20 cellular contexts compared by ENCODE assay signal in genomic region chr7:2081526-2082356, GRCh38.
DNase-seq lines count a peak whose midpoint lies in the region; ATAC-seq, FAIRE-seq and TF ChIP-seq lines count a peak whose summit lies in the region.
"Had no signal": no experiment of that assay in that cellular context is flagged by ENCODE, and none has a peak within 500 bp of the region (broad histone marks: within the 10 kb centered on the region; RNA-seq: fewer than 3 reads in every experiment).

No MANE protein-coding gene starts in this region.

- no peak for TF ChIP-seq RAD21 in H1 (IDR thresholded peaks at IDR 0.05 in 1 of 2, conservative IDR thresholded peaks at IDR 0.05 in 1 of 2; ENCODE audit: low read depth in 2 of 2, low read length in 2 of 2)

- no peak overlapping the region for H2AK5ac ChIP-seq in H1 (ENCODE audit: low read depth, low read length)
- peak overlapping the region; percentile 98 for H2AK5ac ChIP-seq in neuronal stem cell (ENCODE audit: low read depth, low read length)

- H3K14ac ChIP-seq in H1 (ENCODE audit: insufficient read length) (no peak overlapping the region), neuronal stem cell (ENCODE audit: low read length) (peak overlapping the region; percentile 75)

- peaks cover 11% of the 10 kb centered on the region for H3K36me3 Mint-ChIP-seq in CD4-positive, CD25-positive, alpha-beta regulatory T cell
- H3K36me3 Mint-ChIP-seq in T-helper 17 cell (ENCODE audit: low read depth) = peaks cover 6% of the 10 kb centered on the region

- no peak for DNase-seq in CD4-positive, CD25-positive, alpha-beta regulatory T cell
- no peak for DNase-seq in H1 (ENCODE audit: low read depth in 1 of 2, low spot score in 2 of 2)
- DNase-seq in neuronal stem cell (ENCODE audit: low spot score) = no peak
- no peak for DNase-seq in T-helper 17 cell
- DNase-seq: activated naive CD8-positive, alpha-beta T cell treated with anti-CD3 and anti-CD28 coated beads for 36 hours; DMS53; heart right ventricle; NCI-H1048; NCI-H187 treated with DMSO at 0.1 percent for 48 hours; NCI-H446; RPMI8226; stimulated activated naive B cell treated with anti-CD40 and anti-IgM and Interleukin-4, amounts not matched to agents 10 μg/mL and 1 μg/mL and 100 μg/mL, for 72 hours had no signal

- no peak overlapping the region for H4K5ac ChIP-seq in H1 (ENCODE audit: insufficient read length, low read depth, low read length)

- FAIRE-seq in H1 (lab: Jason Lieb, UNC) = no peak
- FAIRE-seq: pancreas had no signal

- peak overlapping the region in 2 of 3 donors; percentile 67 to 85 for H3K27ac Mint-ChIP-seq in CD4-positive, CD25-positive, alpha-beta regulatory T cell
- H3K27ac Mint-ChIP-seq in T-helper 17 cell = no peak overlapping the region
- H3K27ac Mint-ChIP-seq: activated naive CD8-positive, alpha-beta T cell treated with anti-CD3 and anti-CD28 coated beads for 36 hours had no signal

- peaks cover 0 to 5% of the 10 kb centered on the region in 2 experiments for H4K20me1 ChIP-seq in H1 (replicated peaks in 1 of 2; ENCODE audit: control insufficient read depth in 1 of 2, insufficient read depth in 2 of 2, low read length in 2 of 2)

- H3K56ac ChIP-seq in H1 (replicated peaks; ENCODE audit: insufficient read length, low read depth, low read length) = no peak overlapping the region

- no peak overlapping the region for H3K4ac ChIP-seq in H1 (replicated peaks; ENCODE audit: insufficient read length, low read depth, low read length)
- no peak overlapping the region for H3K4ac ChIP-seq in neuronal stem cell (ENCODE audit: low read length)

- H3K23ac ChIP-seq in H1 (ENCODE audit: insufficient read length) (no peak overlapping the region), neuronal stem cell (ENCODE audit: low read depth, low read length, poor library complexity) (no peak overlapping the region)

- peaks cover 0 to 34% (median 4%) of the 10 kb centered on the region in 4 donors for H3K4me1 Mint-ChIP-seq in CD4-positive, CD25-positive, alpha-beta regulatory T cell
- H3K4me1 Mint-ChIP-seq in T-helper 17 cell = peaks cover 13% of the 10 kb centered on the region

- H3K27me3 Mint-ChIP-seq in CD4-positive, CD25-positive, alpha-beta regulatory T cell = no peaks in the 10 kb centered on the region
- no peaks in the 10 kb centered on the region for H3K27me3 Mint-ChIP-seq in T-helper 17 cell
- H3K27me3 Mint-ChIP-seq: activated naive CD8-positive, alpha-beta T cell treated with anti-CD3 and anti-CD28 coated beads for 36 hours; stimulated activated naive B cell treated with anti-CD40 and anti-IgM and Interleukin-4, amounts not matched to agents 10 μg/mL and 1 μg/mL and 100 μg/mL, for 72 hours had no signal

- H2AFZ ChIP-seq in H1 (ENCODE audit: low read length) = no peak overlapping the region
- no peak overlapping the region for H2AFZ ChIP-seq in neuronal stem cell (ENCODE audit: low read length)

- H2BK120ac ChIP-seq in H1 (replicated peaks; ENCODE audit: low read depth, low read length) (no peak overlapping the region), neuronal stem cell (ENCODE audit: low read depth, low read length) (no peak overlapping the region)

- H4K8ac ChIP-seq in H1 (ENCODE audit: extremely low read depth, insufficient read depth, low read length) (peak overlapping the region; percentile 28; the same call in 1 of the 2 replicates), neuronal stem cell (ENCODE audit: low read depth, low read length) (no peak overlapping the region)

- H2BK15ac ChIP-seq in H1 (ENCODE audit: low read length) (no peak overlapping the region), neuronal stem cell (ENCODE audit: low read length) (no peak overlapping the region)

- no peaks in the 10 kb centered on the region for H3K36me3 ChIP-seq in CD4-positive, CD25-positive, alpha-beta regulatory T cell (ENCODE audit: control insufficient read depth, insufficient read depth, low read length)
- H3K36me3 ChIP-seq in HUES6 (ENCODE audit: control insufficient read depth, insufficient read depth, low read length) = peaks cover 12% of the 10 kb centered on the region; the same call in 1 of the 2 replicates
- no peaks in the 10 kb centered on the region for H3K36me3 ChIP-seq in H1 (ENCODE audit: control insufficient read depth in 2 of 4, insufficient read depth in 4 of 4, low read length in 3 of 4)
- H3K36me3 ChIP-seq in neuronal stem cell (replicated peaks in 1 of 2; ENCODE audit: control insufficient read depth in 2 of 2, insufficient read depth in 2 of 2, low read length in 2 of 2) = peaks cover 2 to 5% of the 10 kb centered on the region in 2 donors
- H3K36me3 ChIP-seq: pancreas had no signal

- no peak for TF ChIP-seq EP300 in H1 (IDR thresholded peaks at IDR 0.05; ENCODE audit: borderline replicate concordance in 1 of 2, low read depth in 2 of 2, low read length in 2 of 2)

- TF ChIP-seq CTCF in H1 (IDR thresholded peaks at IDR 0.05; ENCODE audit: control extremely low read depth in 1 of 3, insufficient read depth in 1 of 3, low read depth in 1 of 3, low read length in 3 of 3) = no peak

- H3K23me2 ChIP-seq in H1 (ENCODE audit: low read depth, low read length) = no peaks in the 10 kb centered on the region

- no peak overlapping the region for H2BK12ac ChIP-seq in H1 (ENCODE audit: low read depth, low read length)
- peak overlapping the region; percentile 32 for H2BK12ac ChIP-seq in neuronal stem cell (ENCODE audit: low read length)

- no peak overlapping the region; the same call in 1 of the 2 replicates for H2BK5ac ChIP-seq in H1 (ENCODE audit: low read depth, low read length)
- H2BK5ac ChIP-seq in neuronal stem cell (ENCODE audit: low read length) = peak overlapping the region; percentile 83

- H3K9ac ChIP-seq in HUES6 (ENCODE audit: low read length) (no peak overlapping the region), H1 (replicated peaks in 1 of 4; ENCODE audit: extremely low read depth in 1 of 4, low read depth in 3 of 4, low read length in 3 of 4) (no peak overlapping the region), neuronal stem cell (ENCODE audit: low read depth, low read length, poor library complexity) (peak overlapping the region; percentile 83)
- H3K9ac ChIP-seq: KMS-11 had no signal

- H3K27me3 ChIP-seq in CD4-positive, CD25-positive, alpha-beta regulatory T cell (ENCODE audit: control insufficient read depth, insufficient read depth, low read length) = no peaks in the 10 kb centered on the region
- H3K27me3 ChIP-seq in HUES6 (ENCODE audit: control insufficient read depth, insufficient read depth, low read length) (no peaks in the 10 kb centered on the region), H1 (replicated peaks in 1 of 4; ENCODE audit: control insufficient read depth in 3 of 4, extremely low read depth in 1 of 4, insufficient read depth in 3 of 4, low read length in 3 of 4) (no peaks in the 10 kb centered on the region), neuronal stem cell (ENCODE audit: control insufficient read depth in 3 of 3, insufficient read depth in 3 of 3, low read depth in 1 of 3, low read length in 3 of 3) (no peaks in the 10 kb centered on the region)
- H3K27me3 ChIP-seq: heart right ventricle, pancreas, testis had no signal

- H3K79me1 ChIP-seq in H1 (ENCODE audit: low read depth, low read length) (no peaks in the 10 kb centered on the region; the same call in none of the 2 replicates), neuronal stem cell (ENCODE audit: low read depth, low read length) (peaks cover 12% of the 10 kb centered on the region)

- H3K18ac ChIP-seq in H1 (ENCODE audit: extremely low read depth, low read length) (no peak overlapping the region), neuronal stem cell (ENCODE audit: low read length) (peak overlapping the region; percentile 84)

- no peaks in the 10 kb centered on the region for H3K79me2 ChIP-seq in H1 (ENCODE audit: control insufficient read depth in 1 of 2, insufficient read depth in 2 of 2, low read length in 2 of 2)

- WGBS in H1 (ENCODE audit: extremely low coverage in 1 of 2, insufficient coverage in 1 of 2, insufficient read length in 1 of 2, insufficient replicate concordance in 2 of 2, low coverage in 1 of 2, low lambda C conversion rate in 2 of 2, missing lambda C conversion rate in 1 of 2), 2 experiments = 86% methylated on average over 25 of the region's 30 CpGs; no CpG with 5 or more reads in 1 of the 2 experiments
- WGBS in neuronal stem cell (ENCODE audit: extremely low coverage in 2 of 2, insufficient read length in 2 of 2, insufficient replicate concordance in 1 of 2), 2 donors = no CpG with 5 or more reads among the region's 30 CpGs

- no peak overlapping the region for H4K91ac ChIP-seq in H1 (replicated peaks; ENCODE audit: insufficient read length, low read length)
- no peak overlapping the region for H4K91ac ChIP-seq in neuronal stem cell (ENCODE audit: low read depth, low read length, poor library complexity)

- H3K4me2 ChIP-seq in H1 (ENCODE audit: insufficient read depth in 1 of 2, low read depth in 2 of 2, low read length in 2 of 2) (no peak overlapping the region), neuronal stem cell (ENCODE audit: insufficient read depth, low read length, poor library complexity, severe bottlenecking) (no peak overlapping the region)
- H3K4me2 ChIP-seq: KMS-11 had no signal

- no peak overlapping the region for H2BK20ac ChIP-seq in H1 (ENCODE audit: low read length)

- ATAC-seq in CD4-positive, CD25-positive, alpha-beta regulatory T cell (ENCODE audit: low read depth in 2 of 2) = no peak
- ATAC-seq in GM21619 (IDR thresholded peaks at IDR 0.05; ENCODE audit: unreplicated experiment) (no peak), T-helper 17 cell (no peak), GM19035 (IDR thresholded peaks at IDR 0.05; ENCODE audit: unreplicated experiment) (no peak)
- ATAC-seq: activated CD4-positive, CD25-positive, alpha-beta regulatory T cell treated with anti-CD3 and anti-CD28 coated beads, Interleukin-2, amount 50 U/mL, for 24 hours; stimulated activated naive B cell treated with anti-CD40 and anti-IgM and Interleukin-4, amounts not matched to agents 10 μg/mL and 1 μg/mL and 100 μg/mL, for 72 hours had no signal

- CTCF ChIA-PET in H1 (lab: Charles Lee; ENCODE audit: partially characterized antibody) = interaction anchor here (0.5 to 1.7 kb wide), 11 partner anchors 12 to 128 kb away, joined by 3 to 5 read pairs (median 3); no protein-coding TSS in a partner anchor

- H3K9me3 ChIP-seq in CD4-positive, CD25-positive, alpha-beta regulatory T cell (ENCODE audit: control insufficient read depth in 2 of 2, low read length in 2 of 2) = no peaks in the 10 kb centered on the region
- H3K9me3 ChIP-seq in HUES6 (ENCODE audit: control insufficient read depth, insufficient read depth, low read depth, low read length) = no peaks in the 10 kb centered on the region
- no peaks in the 10 kb centered on the region for H3K9me3 ChIP-seq in H1 (ENCODE audit: insufficient read depth in 2 of 2, low read depth in 1 of 2, low read length in 1 of 2)
- H3K9me3 ChIP-seq in neuronal stem cell (replicated peaks in 1 of 2; ENCODE audit: control insufficient read depth in 2 of 2, insufficient read depth in 1 of 2, low read depth in 1 of 2, low read length in 2 of 2) = peaks cover 0 to under 1% of the 10 kb centered on the region in 2 donors
- H3K9me3 ChIP-seq in T-helper 17 cell (ENCODE audit: control insufficient read depth, low read length, poor library complexity, severe bottlenecking) = no peaks in the 10 kb centered on the region
- H3K9me3 ChIP-seq: heart right ventricle, pancreas, testis had no signal

- no peaks in the 10 kb centered on the region for H3K4me1 ChIP-seq in CD4-positive, CD25-positive, alpha-beta regulatory T cell (ENCODE audit: control insufficient read depth, insufficient read depth, low read length, poor library complexity, severe bottlenecking)
- H3K4me1 ChIP-seq in HUES6 (ENCODE audit: control insufficient read depth, insufficient read depth, low read length) (peaks cover 19% of the 10 kb centered on the region; the same call in 1 of the 2 replicates), H1 (replicated peaks in 1 of 4; ENCODE audit: control insufficient read depth in 3 of 4, insufficient read depth in 4 of 4, low read length in 3 of 4) (peaks cover 0 to 4% (median 0%) of the 10 kb centered on the region in 4 experiments; a peak in 1 of 7 replicates), neuronal stem cell (ENCODE audit: control insufficient read depth in 2 of 2, insufficient read depth in 1 of 2, low read depth in 1 of 2, low read length in 2 of 2) (peaks cover 21 to 26% of the 10 kb centered on the region in 2 donors)
- H3K4me1 ChIP-seq: pancreas had no signal

- no peak overlapping the region for H3K27ac ChIP-seq in CD4-positive, CD25-positive, alpha-beta regulatory T cell (ENCODE audit: insufficient read depth, low read length, poor library complexity, severe bottlenecking)
- peak overlapping the region; percentile 6; the same call in 1 of the 2 replicates for H3K27ac ChIP-seq in HUES6 (ENCODE audit: low read depth, low read length)
- H3K27ac ChIP-seq in H1 (ENCODE audit: low read depth, low read length) = no peak overlapping the region
- no peak overlapping the region for H3K27ac ChIP-seq in neuronal stem cell (replicated peaks; ENCODE audit: low read length)
- H3K27ac ChIP-seq: heart right ventricle, KMS-11, pancreas, testis had no signal

- no peak overlapping the region for H3K4me3 Mint-ChIP-seq in CD4-positive, CD25-positive, alpha-beta regulatory T cell
- no peak overlapping the region for H3K4me3 Mint-ChIP-seq in T-helper 17 cell
- H3K4me3 Mint-ChIP-seq: activated naive CD8-positive, alpha-beta T cell treated with anti-CD3 and anti-CD28 coated beads for 36 hours; stimulated activated naive B cell treated with anti-CD40 and anti-IgM and Interleukin-4, amounts not matched to agents 10 μg/mL and 1 μg/mL and 100 μg/mL, for 72 hours had no signal

- POLR2A ChIA-PET in H1 (lab: Charles Lee; ENCODE audit: partially characterized antibody) = interaction anchor here (0.7 to 0.9 kb wide), 3 partner anchors 9 to 434 kb away, joined by 3 read pairs; no protein-coding TSS in a partner anchor

- no peaks in the 10 kb centered on the region for H3K9me3 Mint-ChIP-seq in CD4-positive, CD25-positive, alpha-beta regulatory T cell
- H3K9me3 Mint-ChIP-seq: activated naive CD8-positive, alpha-beta T cell treated with anti-CD3 and anti-CD28 coated beads for 36 hours; stimulated activated naive B cell treated with anti-CD40 and anti-IgM and Interleukin-4, amounts not matched to agents 10 μg/mL and 1 μg/mL and 100 μg/mL, for 72 hours had no signal

- H3K4me3 ChIP-seq in CD4-positive, CD25-positive, alpha-beta regulatory T cell (ENCODE audit: low read depth, low read length) = no peak overlapping the region
- H3K4me3 ChIP-seq in HUES6 (ENCODE audit: low read depth, low read length) (no peak overlapping the region), H1 (ENCODE audit: extremely low read depth in 1 of 4, insufficient read depth in 2 of 4, low read depth in 3 of 4, low read length in 4 of 4) (no peak overlapping the region), neuronal stem cell (ENCODE audit: low read length in 2 of 2) (no peak overlapping the region)
- H3K4me3 ChIP-seq: heart right ventricle, lung, pancreas, testis had no signal

- TF ChIP-seq POLR2A in H1 (IDR thresholded peaks at IDR 0.05; ENCODE audit: control extremely low read depth in 1 of 2, low read depth in 2 of 2, low read length in 2 of 2) = no peak
